9 cellular contexts compared by ENCODE assay signal in the genomic region with DNA sequence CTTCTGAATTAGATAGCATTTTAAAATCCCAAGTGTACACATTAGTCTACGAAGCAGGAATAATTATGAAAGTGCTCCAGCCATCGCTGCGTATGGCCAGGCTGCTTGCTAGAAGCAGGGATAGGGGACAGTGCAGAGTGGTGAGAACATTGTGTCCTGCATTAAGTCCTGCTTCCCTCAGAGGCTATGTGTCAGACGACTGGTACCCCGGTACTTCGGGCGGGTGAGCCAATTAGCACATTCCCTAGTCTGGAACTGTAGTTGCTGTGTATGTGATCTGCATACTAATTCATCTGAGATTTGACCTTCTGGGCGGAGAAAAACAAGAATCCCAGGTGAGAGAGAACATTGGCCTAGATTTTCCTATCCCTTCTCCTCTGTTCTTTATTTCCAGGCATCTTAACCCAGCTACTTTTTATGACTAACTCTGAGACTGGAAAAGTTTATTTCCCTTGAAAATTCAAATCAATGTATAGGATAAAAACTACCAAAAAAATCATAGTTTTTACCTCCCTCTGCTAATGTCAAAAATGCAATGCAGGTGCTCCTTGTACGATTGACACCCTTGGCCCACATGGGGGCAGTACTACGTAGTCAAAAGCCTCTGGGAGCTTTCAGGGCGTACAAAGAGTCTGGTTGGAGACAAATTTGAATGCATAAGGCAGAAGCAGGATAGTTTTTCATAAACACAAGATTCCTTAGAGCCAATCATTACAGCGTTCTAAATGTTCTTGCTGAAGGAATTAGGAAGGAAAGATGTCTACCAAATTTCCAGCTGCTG.
DNase-seq lines count a peak whose midpoint lies in the region; ATAC-seq, FAIRE-seq and TF ChIP-seq lines count a peak whose summit lies in the region.
"Had no signal": no experiment of that assay in that cellular context is flagged by ENCODE, and none has a peak within 500 bp of the region (broad histone marks: within the 10 kb centered on the region; RNA-seq: fewer than 3 reads in every experiment).

No MANE protein-coding gene starts in this region.

- WGBS in small intestine, 3 donors: 59 to 63% (median 63%) methylated on average over 12 of the region's 12 CpGs

- H3K4me3 ChIP-seq in PC-9 (no peak overlapping the region), fibroblast of villous mesenchyme (ENCODE audit: low read depth, low read length) (no peak overlapping the region), small intestine (ENCODE audit: low read depth in 1 of 2, low read length in 2 of 2) (no peak overlapping the region)

- CTCF ChIA-PET in PC-9 (lab: Charles Lee): no interaction called here

- POLR2A ChIA-PET in PC-9 (lab: Charles Lee; ENCODE audit: unreplicated experiment): no interaction called here

- intact Hi-C loops in PC-9 (cut with micrococcal nuclease; ENCODE audit: unreplicated experiment): no loop called here

- H3K4me2 ChIP-seq in PC-9: no peak overlapping the region

- BruUV-seq in PC-9 (replicated peaks; lab: Mats Ljungman, UMichigan): no TSS peak

- H4K20me1 ChIP-seq in PC-9 (ENCODE audit: insufficient read depth): no peaks in the 10 kb centered on the region

- H3K27ac ChIP-seq in PC-9: no peak overlapping the region
- no peak overlapping the region for H3K27ac ChIP-seq in small intestine (ENCODE audit: low read depth in 1 of 2, low read length in 1 of 2)

- no peaks in the 10 kb centered on the region for H3F3A ChIP-seq in PC-9 (ENCODE audit: insufficient read depth, low read depth)

- H3K4me1 ChIP-seq in PC-9 (replicated peaks; ENCODE audit: insufficient read depth) (no peaks in the 10 kb centered on the region), small intestine (ENCODE audit: control insufficient read depth in 2 of 2, insufficient read depth in 1 of 2, low read depth in 1 of 2, low read length in 1 of 2) (no peaks in the 10 kb centered on the region)

- no peak overlapping the region for H2AFZ ChIP-seq in PC-9

- peak; percentile 2 for DNase-seq in stimulated activated CD4-positive, alpha-beta T cell treated with anti-CD3 and anti-CD28 coated beads, Interleukin-15, amount 100 ng/mL, for 24 hours
- no peak for DNase-seq in stimulated activated CD4-positive, alpha-beta T cell treated with anti-CD3 and anti-CD28 coated beads, Interleukin-12 subunit alpha, Interleukin-12 subunit beta, amount 100 ng/mL, for 4 hours
- DNase-seq in PC-9 (peak in 1 of 2 experiments; percentile 3), fibroblast of villous mesenchyme (ENCODE audit: low read depth) (peak; percentile 13), small intestine (peak; percentile 3), NOMO-1 treated with DMSO at 0.1 percent for 48 hours (lab: John Stamatoyannopoulos, UW; ENCODE audit: unreplicated experiment) (no peak)

- no peaks in the 10 kb centered on the region for H3K9me2 ChIP-seq in PC-9 (ENCODE audit: insufficient read depth)

- no peaks in the 10 kb centered on the region for H3K79me2 ChIP-seq in PC-9 (ENCODE audit: low read depth)

- ATAC-seq in HG02571 (IDR thresholded peaks at IDR 0.05; ENCODE audit: unreplicated experiment): no peak
- ATAC-seq in GM21360 (IDR thresholded peaks at IDR 0.05; ENCODE audit: unreplicated experiment): no peak

- H3K9me3 ChIP-seq in PC-9 (ENCODE audit: insufficient read depth, low read depth) (no peaks in the 10 kb centered on the region), small intestine (ENCODE audit: control insufficient read depth, low read depth) (no peaks in the 10 kb centered on the region)

- no peaks in the 10 kb centered on the region for H3K27me3 ChIP-seq in PC-9 (ENCODE audit: insufficient read depth, low read depth)
- H3K27me3 ChIP-seq in small intestine (ENCODE audit: control insufficient read depth in 2 of 2, insufficient read depth in 2 of 2, low read length in 2 of 2): no peaks in the 10 kb centered on the region

- no peaks in the 10 kb centered on the region for H3K36me3 ChIP-seq in PC-9 (ENCODE audit: low read depth)
- H3K36me3 ChIP-seq in small intestine (ENCODE audit: control insufficient read depth in 2 of 2, insufficient read depth in 2 of 2, low read length in 2 of 2): no peaks in the 10 kb centered on the region

- peak; percentile 60; the same call in 1 of the 2 replicates for TF ChIP-seq CTCF in PC-9 (conservative IDR thresholded peaks at IDR 0.05)
- TF ChIP-seq CTCF in fibroblast of villous mesenchyme (IDR thresholded peaks at IDR 0.05; ENCODE audit: insufficient read depth, low read depth, low read length): peak; percentile 25

- FAIRE-seq in small intestine (lab: Jason Lieb, UNC): no peak
- FAIRE-seq: TTC549 had no signal

Comparison
In these comparisons a context has a peak if more than half of its experiments do, and no peak if none do; other contexts are left out.
1. DNase-seq: peak in stimulated activated CD4-positive, alpha-beta T cell treated with anti-CD3 and anti-CD28 coated beads, Interleukin-15, amount 100 ng/mL, for 24 hours (single experiment), fibroblast of villous mesenchyme (single experiment) and small intestine (single experiment); none in stimulated activated CD4-positive, alpha-beta T cell treated with anti-CD3 and anti-CD28 coated beads, Interleukin-12 subunit alpha, Interleukin-12 subunit beta, amount 100 ng/mL, for 4 hours (single experiment) and NOMO-1 treated with DMSO at 0.1 percent for 48 hours (single experiment).